In genomic region chr17:41738801-41739112, GRCh38 we compare ENCODE assay signal across 1 cellular context.
TF ChIP-seq lines count a peak whose summit lies in the region.

No MANE protein-coding gene starts in this region.

TF ChIP-seq in IMR-90, 13 proteins besides CTCF, POLR2A, EP300 and RAD21:
- TF ChIP-seq SMC3 (IDR thresholded peaks at IDR 0.05; ENCODE audit: low read depth, low read length) (no peak), NFE2L2 (IDR thresholded peaks at IDR 0.05; ENCODE audit: low read depth, low read length) (no peak), RCOR1 (IDR thresholded peaks at IDR 0.05; ENCODE audit: insufficient replicate concordance, low read length) (no peak), MAFK (IDR thresholded peaks at IDR 0.05; ENCODE audit: low read depth, low read length) (no peak)
- TF ChIP-seq, protein P1, sequence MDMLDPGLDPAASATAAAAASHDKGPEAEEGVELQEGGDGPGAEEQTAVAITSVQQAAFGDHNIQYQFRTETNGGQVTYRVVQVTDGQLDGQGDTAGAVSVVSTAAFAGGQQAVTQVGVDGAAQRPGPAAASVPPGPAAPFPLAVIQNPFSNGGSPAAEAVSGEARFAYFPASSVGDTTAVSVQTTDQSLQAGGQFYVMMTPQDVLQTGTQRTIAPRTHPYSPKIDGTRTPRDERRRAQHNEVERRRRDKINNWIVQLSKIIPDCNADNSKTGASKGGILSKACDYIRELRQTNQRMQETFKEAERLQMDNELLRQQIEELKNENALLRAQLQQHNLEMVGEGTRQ (IDR thresholded peaks at IDR 0.05; ENCODE audit: low read depth, low read length), result no peak
